ENCODE assay signal across 19 cellular contexts in genomic region chr7:81064446-81064845, GRCh38.
A peak's percentile ranks its signal among the peaks of the same experiment; 100 is the strongest.
DNase-seq lines count a peak whose midpoint lies in the region; ATAC-seq, FAIRE-seq and TF ChIP-seq lines count a peak whose summit lies in the region.
"Had no signal": no experiment of that assay in that cellular context is flagged by ENCODE, and none has a peak within 500 bp of the region (broad histone marks: within the 10 kb centered on the region; RNA-seq: fewer than 3 reads in every experiment).

No MANE protein-coding gene starts in this region.

- H3K9me1 ChIP-seq in keratinocyte (ENCODE audit: control insufficient read depth, extremely low read depth, insufficient read depth, low read length): no peaks in the 10 kb centered on the region

- ATAC-seq in Panc1 (no peak), HG02678 (IDR thresholded peaks at IDR 0.05; ENCODE audit: unreplicated experiment) (no peak)
- ATAC-seq: gastrocnemius medialis had no signal

- intact Hi-C loops in Panc1 (cut with micrococcal nuclease; ENCODE audit: unreplicated experiment): no loop called here
- intact Hi-C loops in sigmoid colon (cut with DNase I): no loop called here

- no peak overlapping the region for H3K9ac ChIP-seq in keratinocyte (ENCODE audit: control insufficient read depth, extremely low read depth, insufficient read depth, low read length)
- H3K9ac ChIP-seq: BLaER1 treated with 17β-estradiol and CSF1 and Interleukin-3, amounts not matched to agents 10 nM and 100 nM; parathyroid adenoma had no signal

- no peaks in the 10 kb centered on the region for H3K36me3 ChIP-seq in Panc1 (ENCODE audit: control insufficient read depth, insufficient read depth, low read length)
- H3K36me3 ChIP-seq in keratinocyte (ENCODE audit: control insufficient read depth in 2 of 2, extremely low read depth in 1 of 2, insufficient read depth in 2 of 2, low read length in 2 of 2): no peaks in the 10 kb centered on the region
- no peaks in the 10 kb centered on the region for H3K36me3 ChIP-seq in sigmoid colon
- H3K36me3 ChIP-seq: BLaER1 treated with 17β-estradiol and CSF1 and Interleukin-3, amounts not matched to agents 10 nM and 100 nM; gastrocnemius medialis; stomach had no signal

- FAIRE-seq in keratinocyte (lab: Jason Lieb, UNC): no peak

- no peak for TF ChIP-seq POLR2A in sigmoid colon (IDR thresholded peaks at IDR 0.05)

- no peaks in the 10 kb centered on the region for H3K9me3 ChIP-seq in Panc1 (ENCODE audit: control insufficient read depth, insufficient read depth, low read depth, low read length)
- no peaks in the 10 kb centered on the region for H3K9me3 ChIP-seq in keratinocyte (ENCODE audit: control insufficient read depth, low read depth, low read length)
- no peaks in the 10 kb centered on the region for H3K9me3 ChIP-seq in sigmoid colon
- H3K9me3 ChIP-seq: gastrocnemius medialis, stomach had no signal

- no peaks in the 10 kb centered on the region for H3K4me1 ChIP-seq in Panc1 (ENCODE audit: control insufficient read depth, insufficient read depth, low read length)
- H3K4me1 ChIP-seq in keratinocyte (ENCODE audit: control insufficient read depth, extremely low read depth, insufficient read depth, low read length): no peaks in the 10 kb centered on the region
- H3K4me1 ChIP-seq in sigmoid colon: peaks cover 0 to 33% (median 14%) of the 10 kb centered on the region in 4 donors
- H3K4me1 ChIP-seq: BLaER1 treated with 17β-estradiol and CSF1 and Interleukin-3, amounts not matched to agents 10 nM and 100 nM; parathyroid adenoma had no signal

- H3K27me3 ChIP-seq in Panc1 (ENCODE audit: control insufficient read depth, insufficient read depth, low read length) (no peaks in the 10 kb centered on the region), keratinocyte (ENCODE audit: control insufficient read depth, extremely low read depth, insufficient read depth, low read length) (no peaks in the 10 kb centered on the region), sigmoid colon (no peaks in the 10 kb centered on the region)
- H3K27me3 ChIP-seq: BLaER1 treated with 17β-estradiol and CSF1 and Interleukin-3, amounts not matched to agents 10 nM and 100 nM; gastrocnemius medialis; stomach had no signal

- H3K79me2 ChIP-seq in keratinocyte (ENCODE audit: control insufficient read depth, insufficient read depth, low read length): no peaks in the 10 kb centered on the region
- H3K79me2 ChIP-seq: parathyroid adenoma had no signal

- dilution Hi-C loops in keratinocyte (cut with MboI; ENCODE audit: extremely low pct_ligation_motif_present, low sequenced_read_pairs): no loop called here

- TF ChIP-seq CTCF in Panc1 (IDR thresholded peaks at IDR 0.05) (no peak), keratinocyte (optimal IDR thresholded peaks at IDR 0.05 in 1 of 3, IDR thresholded peaks at IDR 0.05 in 1 of 3, conservative IDR thresholded peaks at IDR 0.05 in 1 of 3; ENCODE audit: extremely low read depth in 1 of 3, insufficient read depth in 2 of 3, low read length in 3 of 3) (no peak), sigmoid colon (IDR thresholded peaks at IDR 0.05) (no peak)

- DNase-seq in LHCN-M2 (ENCODE audit: low read depth) (peak; percentile 77), Panc1 (ENCODE audit: low read depth, low spot score) (no peak), keratinocyte (ENCODE audit: low read depth, low spot score) (no peak), sigmoid colon (no peak), Ammon's horn (ENCODE audit: low spot score) (no peak), H4 (ENCODE audit: low spot score) (no peak)
- DNase-seq in activated T-cell treated with anti-CD3 and anti-CD28 coated beads, Interleukin-2, amount 50 U/mL, for 1 hour: no peak
- DNase-seq: activated CD4-positive, alpha-beta T cell treated with anti-CD3 and anti-CD28 coated beads for 4 hours; activated naive CD8-positive, alpha-beta T cell treated with anti-CD3 and anti-CD28 coated beads, Interleukin-2, amount 10 ng/mL, durations not matched to agents 7 days and 5 days; gastrocnemius medialis; HFFc6; immature natural killer cell; KBM-7; NCI-H510A; stomach; T-helper 2 cell had no signal

- H3K4me2 ChIP-seq in keratinocyte (ENCODE audit: control insufficient read depth, extremely low read depth, insufficient read depth, low read depth, low read length): no peak overlapping the region
- H3K4me2 ChIP-seq: BLaER1 treated with 17β-estradiol and CSF1 and Interleukin-3, amounts not matched to agents 10 nM and 100 nM had no signal

- TF ChIP-seq EP300 in sigmoid colon (IDR thresholded peaks at IDR 0.05): no peak

- H4K20me1 ChIP-seq in keratinocyte (ENCODE audit: control insufficient read depth, extremely low read depth, insufficient read depth, low read length): no peaks in the 10 kb centered on the region
- H4K20me1 ChIP-seq: BLaER1 treated with 17β-estradiol and CSF1 and Interleukin-3, amounts not matched to agents 10 nM and 100 nM had no signal

- in situ Hi-C loops in Panc1 (cut with HindIII; ENCODE audit: low pct_unique_long_range_greater_than_20kb, low sequenced_read_pairs): no loop called here

- WGBS in sigmoid colon, 2 donors: 32 to 62% methylated on average over 1 of the region's 1 CpG

- CTCF ChIA-PET in Panc1 (lab: Charles Lee): no interaction called here

- no TSS peak for BruUV-seq in Panc1 (replicated peaks; lab: Mats Ljungman, UMichigan)

- H2AFZ ChIP-seq in keratinocyte (ENCODE audit: control insufficient read depth, low read length): peak overlapping the region; percentile 11
- H2AFZ ChIP-seq: parathyroid adenoma had no signal

- H3K27ac ChIP-seq in Panc1 (ENCODE audit: low read length) (peak overlapping the region; percentile 73), keratinocyte (ENCODE audit: control insufficient read depth, insufficient read depth, low read length) (no peak overlapping the region), sigmoid colon (peak overlapping the region in 3 of 4 donors; percentile 30 to 40 (median 30))
- H3K27ac ChIP-seq: BLaER1 treated with 17β-estradiol and CSF1 and Interleukin-3, amounts not matched to agents 10 nM and 100 nM; parathyroid adenoma; stomach had no signal

- POLR2A ChIA-PET in Panc1 (lab: Charles Lee): no interaction called here

- H3K4me3 ChIP-seq in Panc1 (ENCODE audit: low read depth in 2 of 2, low read length in 2 of 2) (no peak overlapping the region), keratinocyte (ENCODE audit: control insufficient read depth in 2 of 3, extremely low read depth in 1 of 3, insufficient read depth in 2 of 3, low read depth in 1 of 3, low read length in 3 of 3) (no peak overlapping the region), sigmoid colon (no peak overlapping the region)
- H3K4me3 ChIP-seq: BLaER1 treated with 17β-estradiol and CSF1 and Interleukin-3, amounts not matched to agents 10 nM and 100 nM; gastrocnemius medialis; stomach had no signal
